In genomic region chr6:43990627-43991619, GRCh38 we compare ENCODE assay signal across 8 cellular contexts.
A peak's percentile ranks its signal among the peaks of the same experiment; 100 is the strongest.
DNase-seq lines count a peak whose midpoint lies in the region; ATAC-seq and TF ChIP-seq lines count a peak whose summit lies in the region.

No MANE protein-coding gene starts in this region.

- peaks cover 27% of the 10 kb centered on the region for H3K4me1 Mint-ChIP-seq in mesothelial cell of epicardium
- no peaks in the 10 kb centered on the region for H3K4me1 Mint-ChIP-seq in activated T-helper 17 cell treated with anti-CD3 and anti-CD28 coated beads, Interleukin-2, amount 50 U/mL, for 72 hours

- no peak for ATAC-seq in activated T-helper 17 cell treated with anti-CD3 and anti-CD28 coated beads, Interleukin-2, amount 50 U/mL, for 72 hours (replicated peaks)

- TF ChIP-seq CTCF in mesothelial cell of epicardium (IDR thresholded peaks at IDR 0.05; ENCODE audit: unreplicated experiment) (no peak), GM13977 (IDR thresholded peaks at IDR 0.05; ENCODE audit: extremely low read depth, insufficient read depth, missing control alignments) (no peak)

- no peaks in the 10 kb centered on the region for H3K9me3 Mint-ChIP-seq in mesothelial cell of epicardium
- no peaks in the 10 kb centered on the region for H3K9me3 Mint-ChIP-seq in activated T-helper 17 cell treated with anti-CD3 and anti-CD28 coated beads, Interleukin-2, amount 50 U/mL, for 72 hours

- DNase-seq in ACHN (peak; percentile 66), HuH-7 (ENCODE audit: low spot score) (peak; percentile 58), brain pericyte (ENCODE audit: low read depth, low spot score) (peak; percentile 95), mesothelial cell of epicardium (ENCODE audit: low spot score in 2 of 2, unreplicated experiment in 2 of 2) (no peak), amygdala (lab: John Stamatoyannopoulos, UW) (no peak), caudate nucleus (lab: John Stamatoyannopoulos, UW) (no peak), GM13977 (ENCODE audit: low spot score) (no peak)

- peak overlapping the region; percentile 81 for H3K27ac Mint-ChIP-seq in mesothelial cell of epicardium
- no peak overlapping the region for H3K27ac Mint-ChIP-seq in activated T-helper 17 cell treated with anti-CD3 and anti-CD28 coated beads, Interleukin-2, amount 50 U/mL, for 72 hours

- no peak overlapping the region for H3K27ac ChIP-seq in caudate nucleus (ENCODE audit: low read depth, low read length)

- no peak overlapping the region for H3K4me3 Mint-ChIP-seq in mesothelial cell of epicardium
- no peak overlapping the region for H3K4me3 Mint-ChIP-seq in activated T-helper 17 cell treated with anti-CD3 and anti-CD28 coated beads, Interleukin-2, amount 50 U/mL, for 72 hours

- H3K36me3 Mint-ChIP-seq in mesothelial cell of epicardium, result no peaks in the 10 kb centered on the region
- H3K36me3 Mint-ChIP-seq in activated T-helper 17 cell treated with anti-CD3 and anti-CD28 coated beads, Interleukin-2, amount 50 U/mL, for 72 hours (ENCODE audit: low read depth), result no peaks in the 10 kb centered on the region

- H3K27me3 Mint-ChIP-seq in mesothelial cell of epicardium (ENCODE audit: low read depth), result peaks cover 8% of the 10 kb centered on the region
- no peaks in the 10 kb centered on the region for H3K27me3 Mint-ChIP-seq in activated T-helper 17 cell treated with anti-CD3 and anti-CD28 coated beads, Interleukin-2, amount 50 U/mL, for 72 hours

- in situ Hi-C loops in ACHN (cut with HindIII; ENCODE audit: low pct_ligation_motif_present, low pct_unique_long_range_greater_than_20kb, low sequenced_read_pairs), result no loop called here
- in situ Hi-C loops in GM13977 (cut with MboI; ENCODE audit: low pct_unique_long_range_greater_than_20kb, low sequenced_read_pairs, unreplicated experiment), result no loop called here

Comparison
In these comparisons a context has a peak if more than half of its experiments do, and no peak if none do; other contexts are left out.
1. DNase-seq: peak in ACHN (single experiment), HuH-7 (single experiment) and brain pericyte (single experiment); none in mesothelial cell of epicardium (0 of 2), amygdala (0 of 56), caudate nucleus (0 of 61) and GM13977 (single experiment).